In the genomic region with DNA sequence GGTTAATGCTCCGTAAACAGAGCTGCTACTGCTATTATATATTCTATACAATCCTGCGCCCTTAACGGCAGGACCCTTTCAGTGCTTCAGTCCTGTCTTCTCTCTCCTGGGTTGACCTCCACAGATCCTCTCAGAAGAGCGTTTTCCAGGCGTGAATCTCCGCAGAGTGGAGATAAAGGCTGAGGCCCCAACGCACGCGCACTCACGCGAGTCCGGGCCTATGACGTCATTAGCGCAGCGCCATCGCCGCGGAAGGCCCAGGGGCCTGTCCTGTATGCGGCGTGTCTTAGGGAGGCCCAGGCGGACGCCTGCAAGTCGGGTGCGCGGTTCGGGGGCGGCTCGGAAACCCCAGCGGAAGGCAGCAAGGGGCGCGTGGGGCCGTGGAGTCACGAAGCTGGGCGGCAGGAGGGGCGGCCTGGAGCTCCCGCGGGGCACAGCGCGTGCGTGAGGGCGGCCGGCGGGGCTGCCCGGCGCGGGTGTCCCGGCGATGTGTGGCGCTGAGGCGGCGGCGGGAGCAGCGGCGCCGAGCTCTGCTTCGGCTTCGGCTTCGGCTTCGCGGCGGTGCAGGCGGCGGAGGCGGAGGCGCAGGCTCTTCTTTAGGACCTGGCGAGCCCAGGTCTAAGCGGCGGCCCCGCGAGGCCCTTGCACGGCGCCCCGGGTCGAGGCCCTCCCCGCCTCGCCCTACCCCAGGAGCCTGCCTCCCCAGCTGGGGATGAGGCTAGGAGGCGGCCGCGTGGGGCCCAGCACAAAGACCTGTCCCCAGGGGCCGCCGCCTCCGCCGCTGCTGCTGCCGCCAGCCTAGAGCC, we compare ENCODE assay signal across 8 cellular contexts. TPM values are rescaled to one million over a fixed set of nuclear protein-coding genes. Genes with fewer than 3 reads are reported as not detected.
A peak's percentile ranks its signal among the peaks of the same experiment; 100 is the strongest.
DNase-seq lines count a peak whose midpoint lies in the region; ATAC-seq and TF ChIP-seq lines count a peak whose summit lies in the region.

A gene with protein sequence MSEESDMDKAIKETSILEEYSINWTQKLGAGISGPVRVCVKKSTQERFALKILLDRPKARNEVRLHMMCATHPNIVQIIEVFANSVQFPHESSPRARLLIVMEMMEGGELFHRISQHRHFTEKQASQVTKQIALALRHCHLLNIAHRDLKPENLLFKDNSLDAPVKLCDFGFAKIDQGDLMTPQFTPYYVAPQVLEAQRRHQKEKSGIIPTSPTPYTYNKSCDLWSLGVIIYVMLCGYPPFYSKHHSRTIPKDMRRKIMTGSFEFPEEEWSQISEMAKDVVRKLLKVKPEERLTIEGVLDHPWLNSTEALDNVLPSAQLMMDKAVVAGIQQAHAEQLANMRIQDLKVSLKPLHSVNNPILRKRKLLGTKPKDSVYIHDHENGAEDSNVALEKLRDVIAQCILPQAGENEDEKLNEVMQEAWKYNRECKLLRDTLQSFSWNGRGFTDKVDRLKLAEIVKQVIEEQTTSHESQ (plus strand): TSS at position 479 of the 806 bp plus-strand sequence. CDS start 506 bp downstream, outside the sequence.

- H3K36me3 Mint-ChIP-seq in H9 (ENCODE audit: insufficient read depth in 1 of 3, low read depth in 3 of 3) (peaks cover 25 to 44% (median 33%) of the 10 kb centered on the region in 3 experiments; a peak in 6 of 7 replicates), nephron (ENCODE audit: low read depth) (peaks cover 52% of the 10 kb centered on the region)

- H3K4me1 Mint-ChIP-seq in H9 (peaks cover 20 to 26% of the 10 kb centered on the region in 2 experiments), nephron (peaks cover 38% of the 10 kb centered on the region)

- H3K14ac ChIP-seq in H9 (ENCODE audit: insufficient read depth, low read length), result peak within 1 kb of the TSS; percentile 100

- no CpG with 5 or more reads among the region's 84 CpGs for WGBS in H9 (ENCODE audit: extremely low coverage, insufficient read length, low lambda C conversion rate)

- no peaks in the 10 kb centered on the region for H3K9me3 ChIP-seq in ES-I3 (ENCODE audit: control insufficient read depth, insufficient read depth, low read length)
- H3K9me3 ChIP-seq in H9 (ENCODE audit: control insufficient read depth, low read depth, low read length), result no peaks in the 10 kb centered on the region
- H3K9me3 ChIP-seq in MG63, result no peaks in the 10 kb centered on the region

- peak within 1 kb of the TSS; percentile 99 for H3K4me2 ChIP-seq in H9 (ENCODE audit: insufficient read depth, insufficient read length, low read length)

- TF ChIP-seq CTCF in H9 (conservative IDR thresholded peaks at IDR 0.05) (no peak), fibroblast of the aortic adventitia (IDR thresholded peaks at IDR 0.05; ENCODE audit: insufficient read depth, low read length) (no peak), nephron (IDR thresholded peaks at IDR 0.05; ENCODE audit: unreplicated experiment in 3 of 3) (no peak)

- H3K23me2 ChIP-seq in H9 (ENCODE audit: insufficient read length, low read depth, low read length, poor library complexity, severe bottlenecking), result peaks cover 5% of the 10 kb centered on the region

- peak within 1 kb of the TSS; percentile 93 for H3K56ac ChIP-seq in H9 (ENCODE audit: insufficient read length, low read depth, low read length)

- H4K20me1 ChIP-seq in H9 (ENCODE audit: control insufficient read depth, insufficient read depth, insufficient read length), result no peaks in the 10 kb centered on the region

- peak within 1 kb of the TSS; percentile 94 for H3K9ac ChIP-seq in ES-I3 (ENCODE audit: low read depth, low read length)
- peak within 1 kb of the TSS; percentile 99 for H3K9ac ChIP-seq in H9 (ENCODE audit: extremely low read depth, insufficient read length, low read length)

- peaks cover 44% of the 10 kb centered on the region for H3K79me2 ChIP-seq in H9 (ENCODE audit: insufficient read depth, low read length)

- peak within 1 kb of the TSS; percentile 76 for H2AFZ ChIP-seq in H9 (ENCODE audit: low read length)

- H3K4me1 ChIP-seq in ES-I3 (ENCODE audit: insufficient read depth, low read length) (peaks cover 4% of the 10 kb centered on the region; the same call in 1 of the 2 replicates), H9 (ENCODE audit: insufficient read depth, low read length) (no peaks in the 10 kb centered on the region; the same call in 1 of the 2 replicates)

- H3K9me3 Mint-ChIP-seq in H9 (no peaks in the 10 kb centered on the region; a peak in 2 of 5 replicates), nephron (no peaks in the 10 kb centered on the region)

- H3T11ph ChIP-seq in H9 (ENCODE audit: low read length), result no peak within 1 kb of the TSS

- H2BK20ac ChIP-seq in H9 (ENCODE audit: low read depth, low read length, poor library complexity, severe bottlenecking), result no peak within 1 kb of the TSS

- peaks cover 14% of the 10 kb centered on the region for H3K79me1 ChIP-seq in H9 (ENCODE audit: insufficient read depth, low read depth, low read length, poor library complexity, severe bottlenecking)

- H4K8ac ChIP-seq in H9 (replicated peaks; ENCODE audit: insufficient read length, low read depth, low read length), result peak within 1 kb of the TSS; percentile 25

- H2BK5ac ChIP-seq in H9 (ENCODE audit: insufficient read length, low read length), result peak within 1 kb of the TSS; percentile 21

- peak within 1 kb of the TSS; percentile 76 for H4K5ac ChIP-seq in H9 (ENCODE audit: insufficient read length, low read depth, low read length)

- peak within 1 kb of the TSS; percentile 42 for H3K27ac ChIP-seq in H9 (ENCODE audit: insufficient read length, low read depth, low read length)

- no peaks in the 10 kb centered on the region for H3K27me3 Mint-ChIP-seq in H9 (ENCODE audit: low read depth)
- H3K27me3 Mint-ChIP-seq in nephron (ENCODE audit: low read depth), result no peaks in the 10 kb centered on the region

- H3K4me3 ChIP-seq in MG63 (peak within 1 kb of the TSS; percentile 78), fibroblast of the aortic adventitia (ENCODE audit: low read depth, low read length) (peak within 1 kb of the TSS; percentile 98)

- no peak within 1 kb of the TSS for H2AK5ac ChIP-seq in H9 (ENCODE audit: insufficient read length, low read length)

- no peak within 1 kb of the TSS for H2BK15ac ChIP-seq in H9 (ENCODE audit: low read depth, low read length)

- H3K23ac ChIP-seq in H9 (ENCODE audit: insufficient read length, low read depth, low read length), result peak within 1 kb of the TSS; percentile 15

- no peak within 1 kb of the TSS; the same call in 1 of the 2 replicates for H3K4ac ChIP-seq in H9 (ENCODE audit: low read depth, low read length)

- H3K27ac Mint-ChIP-seq in H9 (peak within 1 kb of the TSS; percentile 96 to 99 (median 99)), nephron (peak within 1 kb of the TSS; percentile 99 to 100 (median 100))

- DNase-seq in H9 (peak; percentile 95), MG63 (peak; percentile 92), SHP77 (lab: John Stamatoyannopoulos, UW) (peak; percentile 85 to 91), fibroblast of the aortic adventitia (ENCODE audit: low read depth) (peak; percentile 94)
- DNase-seq in activated effector memory CD4-positive, alpha-beta T cell treated with Interleukin-2 at 50 U/mL for 16 hours, result peak; percentile 96
- peak; percentile 97 for DNase-seq in stimulated activated naive CD8-positive, alpha-beta T cell treated with anti-CD3 and anti-CD28 coated beads, Interleukin-15, Interleukin-2, amounts not matched to agents 100 U/mL and 50 U/mL, for 24 hours

- H4K91ac ChIP-seq in H9 (ENCODE audit: insufficient read length, low read depth, low read length), result peak within 1 kb of the TSS; percentile 68

- H3K36me3 ChIP-seq in ES-I3 (ENCODE audit: insufficient read depth, low read length), result peaks cover 6% of the 10 kb centered on the region; the same call in 1 of the 2 replicates
- peaks cover 38% of the 10 kb centered on the region for H3K36me3 ChIP-seq in MG63

- H3K27me3 ChIP-seq in H9 (ENCODE audit: insufficient read depth, low read length), result no peaks in the 10 kb centered on the region
- no peaks in the 10 kb centered on the region for H3K27me3 ChIP-seq in MG63

- no peak within 1 kb of the TSS for H2BK12ac ChIP-seq in H9 (ENCODE audit: insufficient read length, low read depth, low read length)

- H3K4me3 Mint-ChIP-seq in H9 (peak within 1 kb of the TSS; percentile 92 to 98), nephron (peak within 1 kb of the TSS; percentile 99 to 100 (median 100))

- no peak within 1 kb of the TSS for H2BK120ac ChIP-seq in H9 (ENCODE audit: low read depth, low read length, poor library complexity, severe bottlenecking)

- peak; percentile 93 for ATAC-seq in stimulated activated naive CD8-positive, alpha-beta T cell treated with anti-CD3 and anti-CD28 coated beads, Interleukin-15, Interleukin-2, amounts not matched to agents 100 U/mL and 50 U/mL, for 24 hours

- H3K18ac ChIP-seq in H9 (ENCODE audit: insufficient read length, low read depth, low read length), result peak within 1 kb of the TSS; percentile 100

RNA-seq across cellular contexts. Expression of the gene that starts here (rescaled TPM):
- total RNA-seq in H9 (2021) (80.7 and 85.7 TPM in 2 replicates), fibroblast of the aortic adventitia (ENCODE audit: low replicate concordance) (34.6 and 43.3 TPM in 2 replicates)
- 22.5 and 46.4 TPM in 2 replicates for total RNA-seq in MG63 (2014; rRNA removed; shearing (Covaris generic); ENCODE audit: low replicate concordance)

Comparison
In these comparisons a context has a peak if more than half of its experiments do, and no peak if none do; other contexts are left out.
1. Peak in every context shown above with its lines: DNase-seq, ATAC-seq, H3K4me3 ChIP-seq and H3K27ac ChIP-seq.